In genomic region chr15:95946946-95947345, GRCh38 we compare ENCODE assay signal across 33 cellular contexts.
"Had no signal": no experiment of that assay in that cellular context is flagged by ENCODE, and none has a peak within 500 bp of the region (broad histone marks: within the 10 kb centered on the region; RNA-seq: fewer than 3 reads in every experiment).

No MANE protein-coding gene starts in this region.

- H3K27me3 Mint-ChIP-seq: activated CD4-positive, alpha-beta memory T cell treated with anti-CD3 and anti-CD28 coated beads for 36 hours; activated CD8-positive, alpha-beta memory T cell treated with anti-CD3 and anti-CD28 coated beads, Interleukin-2, amount 10 ng/mL, durations not matched to agents 7 days and 5 days; activated naive CD4-positive, alpha-beta T cell treated with anti-CD3 and anti-CD28 coated beads, Interleukin-2, amount 50 U/mL, for 24 hours; activated naive CD8-positive, alpha-beta T cell treated with anti-CD3 and anti-CD28 coated beads, Interleukin-2, amount 50 U/mL, for 24 hours; effector memory CD8-positive, alpha-beta T cell had no signal

- ATAC-seq: activated CD4-positive, alpha-beta T cell treated with anti-CD3 and anti-CD28 coated beads for 36 hours; activated CD8-positive, alpha-beta memory T cell treated with anti-CD3 and anti-CD28 coated beads, Interleukin-2, amount 10 ng/mL, durations not matched to agents 7 days and 5 days; activated CD8-positive, alpha-beta T cell treated with anti-CD3 and anti-CD28 coated beads, Interleukin-2, amount 10 ng/mL, durations not matched to agents 7 days and 5 days; activated naive CD8-positive, alpha-beta T cell treated with anti-CD3 and anti-CD28 coated beads, Interleukin-2, amount 50 U/mL, for 24 hours; body of pancreas; effector memory CD8-positive, alpha-beta T cell; foreskin keratinocyte; gastrocnemius medialis; heart left ventricle had no signal

- H3K4me3 ChIP-seq: adrenal gland, body of pancreas, esophagus muscularis mucosa, gastrocnemius medialis, heart left ventricle had no signal

- H3K27me3 ChIP-seq: adrenal gland, body of pancreas, esophagus muscularis mucosa, foreskin keratinocyte, gastrocnemius medialis, heart left ventricle had no signal

- H3K4me1 ChIP-seq: adrenal gland, body of pancreas, esophagus muscularis mucosa, foreskin keratinocyte, gastrocnemius medialis, heart left ventricle had no signal

- H3K36me3 Mint-ChIP-seq: activated CD4-positive, alpha-beta memory T cell treated with anti-CD3 and anti-CD28 coated beads for 36 hours; activated CD8-positive, alpha-beta memory T cell treated with anti-CD3 and anti-CD28 coated beads, Interleukin-2, amount 10 ng/mL, durations not matched to agents 7 days and 5 days; activated naive CD4-positive, alpha-beta T cell treated with anti-CD3 and anti-CD28 coated beads, Interleukin-2, amount 50 U/mL, for 24 hours; activated naive CD8-positive, alpha-beta T cell treated with anti-CD3 and anti-CD28 coated beads for 36 hours had no signal

- DNase-seq: activated CD4-positive, alpha-beta memory T cell treated with anti-CD3 and anti-CD28 coated beads for 36 hours; activated CD4-positive, alpha-beta T cell treated with anti-CD3 and anti-CD28 coated beads for 36 hours; activated CD4-positive, alpha-beta T cell treated with anti-CD3 and anti-CD28 coated beads, Interleukin-2, amount 10 ng/mL, durations not matched to agents 24 days and 14 days; activated CD4-positive, CD25-positive, alpha-beta regulatory T cell; activated CD4-positive, CD25-positive, alpha-beta regulatory T cell treated with anti-CD3 and anti-CD28 coated beads, Interleukin-2, amount 50 U/mL, for 72 hours; activated CD8-positive, alpha-beta memory T cell treated with anti-CD3 and anti-CD28 coated beads, Interleukin-2, amount 10 ng/mL, durations not matched to agents 7 days and 5 days; activated CD8-positive, alpha-beta memory T cell treated with anti-CD3 and anti-CD28 coated beads, Interleukin-2, amount 50 U/mL, for 4 hours; activated CD8-positive, alpha-beta T cell treated with anti-CD3 and anti-CD28 coated beads, Interleukin-2, amount 10 ng/mL, durations not matched to agents 7 days and 5 days; activated effector memory CD4-positive, alpha-beta T cell treated with anti-CD3 and anti-CD28 coated beads, Interleukin-2, amount 50 U/mL, for 16 hours; activated naive CD4-positive, alpha-beta T cell treated with anti-CD3 and anti-CD28 coated beads for 36 hours; activated naive CD8-positive, alpha-beta T cell treated with anti-CD3 and anti-CD28 coated beads for 36 hours; activated naive CD8-positive, alpha-beta T cell treated with anti-CD3 and anti-CD28 coated beads, Interleukin-2, amount 50 U/mL, for 24 hours; activated T-cell treated with anti-CD3 and anti-CD28 coated beads, Interleukin-2, amount 50 U/mL, for 1 hour; activated T-cell treated with anti-CD3 and anti-CD28 coated beads, Interleukin-2, amount 50 U/mL, for 48 hours; adrenal gland; amygdala; aorta; body of pancreas; caudate nucleus; cortex of kidney; dermis blood vessel endothelial cell; effector CD4-positive, alpha-beta T cell; effector memory CD8-positive, alpha-beta T cell; erythroblast; foreskin keratinocyte; gastrocnemius medialis; glutamatergic neuron; heart left ventricle; T-helper 2 cell had no signal

- H3K27ac Mint-ChIP-seq: activated CD4-positive, alpha-beta memory T cell treated with anti-CD3 and anti-CD28 coated beads for 36 hours; activated CD4-positive, alpha-beta T cell treated with anti-CD3 and anti-CD28 coated beads for 36 hours; activated CD4-positive, alpha-beta T cell treated with anti-CD3 and anti-CD28 coated beads, Interleukin-2, amount 10 ng/mL, durations not matched to agents 24 days and 14 days; activated CD8-positive, alpha-beta memory T cell treated with anti-CD3 and anti-CD28 coated beads, Interleukin-2, amount 10 ng/mL, durations not matched to agents 7 days and 5 days; activated CD8-positive, alpha-beta T cell treated with anti-CD3 and anti-CD28 coated beads, Interleukin-2, amount 10 ng/mL, durations not matched to agents 7 days and 5 days; activated naive CD4-positive, alpha-beta T cell treated with anti-CD3 and anti-CD28 coated beads for 36 hours; activated naive CD4-positive, alpha-beta T cell treated with anti-CD3 and anti-CD28 coated beads, Interleukin-2, amount 50 U/mL, for 24 hours; activated naive CD8-positive, alpha-beta T cell treated with anti-CD3 and anti-CD28 coated beads for 36 hours; activated naive CD8-positive, alpha-beta T cell treated with anti-CD3 and anti-CD28 coated beads, Interleukin-2, amount 50 U/mL, for 24 hours; activated T-helper 1 cell treated with anti-CD3 and anti-CD28 coated beads, Interleukin-12 subunit alpha, Interleukin-12 subunit beta, Interleukin-2, Interleukin-4 antibody, amounts not matched to agents 30 ng/mL and 10 ng/mL and 1 ng/mL, durations not matched to agents 14 hours and 24 hours and 36 hours; activated T-helper 2 cell treated with anti-CD3 and anti-CD28 coated beads, Interferon-gamma antibody, Interleukin-2, Interleukin-4, amounts not matched to agents 10 μg/mL and 5 μg/mL and 100 μg/mL, durations not matched to agents 14 hours and 24 hours and 36 hours; effector memory CD8-positive, alpha-beta T cell had no signal

- H3K9me3 Mint-ChIP-seq: activated naive CD4-positive, alpha-beta T cell treated with anti-CD3 and anti-CD28 coated beads for 36 hours; activated naive CD4-positive, alpha-beta T cell treated with anti-CD3 and anti-CD28 coated beads, Interleukin-2, amount 50 U/mL, for 24 hours; activated naive CD8-positive, alpha-beta T cell treated with anti-CD3 and anti-CD28 coated beads for 36 hours; activated naive CD8-positive, alpha-beta T cell treated with anti-CD3 and anti-CD28 coated beads, Interleukin-2, amount 50 U/mL, for 24 hours; activated T-helper 2 cell treated with anti-CD3 and anti-CD28 coated beads, Interferon-gamma antibody, Interleukin-2, Interleukin-4, amounts not matched to agents 10 μg/mL and 5 μg/mL and 100 μg/mL, durations not matched to agents 14 hours and 24 hours and 36 hours had no signal

- H3K4me3 Mint-ChIP-seq: activated CD4-positive, alpha-beta memory T cell treated with anti-CD3 and anti-CD28 coated beads for 36 hours; activated CD4-positive, alpha-beta T cell treated with anti-CD3 and anti-CD28 coated beads for 36 hours; activated CD4-positive, alpha-beta T cell treated with anti-CD3 and anti-CD28 coated beads, Interleukin-2, amount 10 ng/mL, durations not matched to agents 24 days and 14 days; activated CD8-positive, alpha-beta memory T cell treated with anti-CD3 and anti-CD28 coated beads, Interleukin-2, amount 10 ng/mL, durations not matched to agents 7 days and 5 days; activated CD8-positive, alpha-beta T cell treated with anti-CD3 and anti-CD28 coated beads, Interleukin-2, amount 10 ng/mL, durations not matched to agents 7 days and 5 days; activated naive CD4-positive, alpha-beta T cell treated with anti-CD3 and anti-CD28 coated beads for 36 hours; activated naive CD4-positive, alpha-beta T cell treated with anti-CD3 and anti-CD28 coated beads, Interleukin-2, amount 50 U/mL, for 24 hours; activated naive CD8-positive, alpha-beta T cell treated with anti-CD3 and anti-CD28 coated beads for 36 hours; activated naive CD8-positive, alpha-beta T cell treated with anti-CD3 and anti-CD28 coated beads, Interleukin-2, amount 50 U/mL, for 24 hours; activated T-helper 1 cell treated with anti-CD3 and anti-CD28 coated beads, Interleukin-12 subunit alpha, Interleukin-12 subunit beta, Interleukin-2, Interleukin-4 antibody, amounts not matched to agents 30 ng/mL and 10 ng/mL and 1 ng/mL, durations not matched to agents 14 hours and 24 hours and 36 hours; effector memory CD8-positive, alpha-beta T cell had no signal

- H3K4me1 Mint-ChIP-seq: activated CD4-positive, alpha-beta T cell treated with anti-CD3 and anti-CD28 coated beads for 36 hours; activated CD4-positive, alpha-beta T cell treated with anti-CD3 and anti-CD28 coated beads, Interleukin-2, amount 10 ng/mL, durations not matched to agents 24 days and 14 days; activated CD8-positive, alpha-beta memory T cell treated with anti-CD3 and anti-CD28 coated beads, Interleukin-2, amount 10 ng/mL, durations not matched to agents 7 days and 5 days; activated naive CD8-positive, alpha-beta T cell treated with anti-CD3 and anti-CD28 coated beads for 36 hours; activated naive CD8-positive, alpha-beta T cell treated with anti-CD3 and anti-CD28 coated beads, Interleukin-2, amount 50 U/mL, for 24 hours had no signal

- H3K27ac ChIP-seq: adrenal gland, body of pancreas, esophagus muscularis mucosa, foreskin keratinocyte, gastrocnemius medialis, heart left ventricle had no signal

- H3K36me3 ChIP-seq: adrenal gland, esophagus muscularis mucosa, gastrocnemius medialis, heart left ventricle had no signal
